20 cellular contexts compared by ENCODE assay signal in the genomic region with DNA sequence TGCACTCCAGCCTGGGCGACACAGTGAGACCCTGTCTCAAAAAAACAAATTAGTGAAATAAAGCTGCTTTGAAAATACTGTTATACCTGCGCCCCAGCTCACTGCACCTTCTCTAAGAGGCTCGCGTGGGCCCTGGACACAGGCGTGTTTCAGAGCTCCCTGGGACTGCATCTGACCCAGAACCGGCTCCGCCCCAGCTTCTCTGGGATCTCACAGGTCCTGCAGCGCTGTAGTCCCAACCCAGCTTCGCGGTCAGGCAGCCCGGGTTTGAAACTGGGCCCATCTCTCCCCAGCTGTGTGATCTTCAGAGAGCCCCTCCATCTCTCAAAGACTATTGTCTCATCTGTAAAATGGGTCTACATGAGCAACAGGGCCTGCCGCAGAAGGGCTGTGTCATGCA. TPM values are rescaled to one million over a fixed set of nuclear protein-coding genes. Genes with fewer than 3 reads are reported as not detected.
"Had no signal": no experiment of that assay in that cellular context is flagged by ENCODE, and none has a peak within 500 bp of the region (broad histone marks: within the 10 kb centered on the region; RNA-seq: fewer than 3 reads in every experiment).

No MANE protein-coding gene starts in this region.

- DNase-seq: foreskin melanocyte; hippocampal formation; left lung; mesenchymal stem cell; naive B cell; occipital lobe; sigmoid colon; stimulated activated CD4-positive, alpha-beta T cell treated with anti-CD3 and anti-CD28 coated beads, Interleukin-2, amount 100 ng/mL, for 24 hours; stimulated activated CD4-positive, alpha-beta T cell treated with anti-CD3 and anti-CD28 coated beads, Interleukin-4, amount 100 ng/mL, for 4 hours; stimulated activated naive B cell treated with anti-CD40 and anti-IgM and Interleukin-4, amounts not matched to agents 10 μg/mL and 1 μg/mL and 100 μg/mL, for 72 hours; stimulated activated naive CD8-positive, alpha-beta T cell treated with anti-CD3 and anti-CD28 coated beads, Interleukin-15, amount 100 ng/mL, for 72 hours; substantia nigra; trophoblast cell had no signal

- H3K27ac Mint-ChIP-seq: dendritic cell treated with granulocyte-macrophage colony-stimulating factor and Interleukin-4, amounts not matched to agents 40 ng/mL and 50 ng/mL, for 4 days; naive B cell; nephron; stimulated activated naive B cell treated with anti-CD40 and anti-IgM and Interleukin-4, amounts not matched to agents 10 μg/mL and 1 μg/mL and 100 μg/mL, for 72 hours; stimulated activated naive CD8-positive, alpha-beta T cell treated with anti-CD3 and anti-CD28 coated beads, Interleukin-15, amount 100 ng/mL, for 72 hours had no signal

- H3K27ac ChIP-seq: left lung, parathyroid adenoma, sigmoid colon, skin epidermis had no signal

- H3K4me3 ChIP-seq: left lung, lung, sigmoid colon, skin epidermis had no signal

- H3K9ac ChIP-seq: parathyroid adenoma had no signal

- H3K4me3 Mint-ChIP-seq: central memory CD8-positive, alpha-beta T cell; dendritic cell treated with granulocyte-macrophage colony-stimulating factor and Interleukin-4, amounts not matched to agents 40 ng/mL and 50 ng/mL, for 4 days; naive B cell; nephron; stimulated activated naive B cell treated with anti-CD40 and anti-IgM and Interleukin-4, amounts not matched to agents 10 μg/mL and 1 μg/mL and 100 μg/mL, for 72 hours; stimulated activated naive CD8-positive, alpha-beta T cell treated with anti-CD3 and anti-CD28 coated beads, Interleukin-15, amount 100 ng/mL, for 72 hours had no signal

- H2AFZ ChIP-seq: parathyroid adenoma had no signal

- H3K36me3 Mint-ChIP-seq: stimulated activated naive B cell treated with anti-CD40 and anti-IgM and Interleukin-4, amounts not matched to agents 10 μg/mL and 1 μg/mL and 100 μg/mL, for 72 hours had no signal

- H3K4me1 Mint-ChIP-seq: central memory CD8-positive, alpha-beta T cell; stimulated activated naive CD8-positive, alpha-beta T cell treated with anti-CD3 and anti-CD28 coated beads, Interleukin-15, amount 100 ng/mL, for 72 hours had no signal

- ATAC-seq: left lung; stimulated activated naive B cell treated with anti-CD40 and anti-IgM and Interleukin-4, amounts not matched to agents 10 μg/mL and 1 μg/mL and 100 μg/mL, for 72 hours had no signal

- H3K9me3 Mint-ChIP-seq: central memory CD8-positive, alpha-beta T cell; dendritic cell treated with granulocyte-macrophage colony-stimulating factor and Interleukin-4, amounts not matched to agents 40 ng/mL and 50 ng/mL, for 4 days; nephron; stimulated activated naive CD8-positive, alpha-beta T cell treated with anti-CD3 and anti-CD28 coated beads, Interleukin-15, amount 100 ng/mL, for 72 hours had no signal

- H3K4me1 ChIP-seq: left lung had no signal

- H3K36me3 ChIP-seq: left lung, sigmoid colon had no signal

- H3K9me3 ChIP-seq: left lung, sigmoid colon had no signal

RNA-seq across cellular contexts. Expression of gene RIMBP2, which starts 7.5 kb away (rescaled TPM):
- total RNA-seq: pulmonary artery endothelial cell had no signal
